Comparison of ENCODE assay signal across 17 cellular contexts in the genomic region with DNA sequence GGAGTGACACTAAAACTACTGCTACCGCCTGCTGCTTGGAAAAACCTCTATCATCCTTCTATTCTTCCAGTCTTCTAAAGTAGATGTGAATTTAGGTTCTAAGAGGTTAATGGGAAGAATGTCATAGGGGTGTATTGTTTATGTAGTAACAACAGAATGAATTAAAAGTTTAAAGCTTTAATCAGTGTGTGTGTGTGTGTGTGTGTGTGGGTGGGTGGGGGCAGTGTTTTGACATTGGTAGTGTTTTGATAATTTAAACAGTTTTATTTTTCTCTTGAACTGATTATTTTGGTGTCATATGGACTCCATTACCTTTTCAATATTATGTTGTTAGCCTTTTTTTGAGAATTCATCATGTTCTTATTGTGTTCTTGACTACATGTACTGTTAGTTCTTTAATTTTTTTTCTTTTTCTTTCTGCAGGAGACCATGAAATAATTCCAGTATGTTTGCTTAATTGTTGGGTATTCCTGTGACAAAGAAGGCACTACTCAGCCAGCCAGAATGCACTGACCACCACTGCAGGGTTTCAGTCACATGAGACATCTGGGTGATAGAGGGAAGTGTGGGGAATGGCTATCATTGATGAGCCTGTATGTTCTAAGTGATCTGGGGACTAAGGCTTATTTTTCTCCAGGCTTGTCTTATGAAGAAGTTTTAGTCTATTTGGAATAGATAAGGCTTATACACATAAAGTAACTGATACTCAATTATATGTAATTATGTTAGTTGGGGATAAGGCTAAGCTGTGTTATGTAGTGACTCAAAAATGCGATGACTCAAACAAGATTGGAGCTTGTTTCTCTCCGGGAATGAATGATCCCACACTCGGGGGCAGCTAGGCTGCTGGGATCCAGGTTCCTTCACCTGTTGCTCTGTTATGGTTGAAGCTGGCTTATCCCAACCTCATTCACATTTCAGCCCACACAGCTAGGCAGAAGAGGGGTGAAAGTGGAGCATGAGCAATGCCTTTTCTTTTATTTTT. TPM values are rescaled to one million over a fixed set of nuclear protein-coding genes. Genes with fewer than 3 reads are reported as not detected.
DNase-seq lines count a peak whose midpoint lies in the region; ATAC-seq, FAIRE-seq and TF ChIP-seq lines count a peak whose summit lies in the region.
"Had no signal": no experiment of that assay in that cellular context is flagged by ENCODE, and none has a peak within 500 bp of the region (broad histone marks: within the 10 kb centered on the region; RNA-seq: fewer than 3 reads in every experiment).

No MANE protein-coding gene starts in this region.

- POLR2A ChIA-PET in HepG2 (lab: Yijun Ruan, JAX), result no interaction called here

- in situ Hi-C loops in ACHN (cut with HindIII; ENCODE audit: low pct_ligation_motif_present, low pct_unique_long_range_greater_than_20kb, low sequenced_read_pairs) (no loop called here), HepG2 (cut with HindIII; ENCODE audit: extremely low pct_ligation_motif_present, low pct_unique_long_range_greater_than_20kb) (no loop called here)

- TF ChIP-seq POLR2A in tibial nerve (IDR thresholded peaks at IDR 0.05) (no peak), HepG2 (IDR thresholded peaks at IDR 0.05; ENCODE audit: insufficient read depth in 1 of 2, low read depth in 2 of 2, low read length in 2 of 2) (no peak)

- H4K20me1 ChIP-seq in HepG2 (ENCODE audit: insufficient read depth, low read length), result no peaks in the 10 kb centered on the region

- no TSS peak for BruUV-seq in HepG2 (replicated peaks; lab: Mats Ljungman, UMichigan)

- H3K9ac ChIP-seq in HepG2 (ENCODE audit: insufficient read depth, low read depth, low read length), result no peak overlapping the region

- ATAC-seq in HepG2, result no peak

- H3K4me3 ChIP-seq in tibial nerve (no peak overlapping the region), HepG2 (replicated peaks in 1 of 3; ENCODE audit: insufficient read depth in 1 of 3, low read depth in 2 of 3, low read length in 3 of 3) (no peak overlapping the region)
- H3K4me3 ChIP-seq: lung, SJSA1 had no signal

- H2AFZ ChIP-seq in HepG2 (ENCODE audit: low read length), result no peak overlapping the region

- WGBS in tibial nerve, 2 donors, result 65 to 69% methylated on average over 4 of the region's 4 CpGs
- 33% methylated on average over 3 of the region's 4 CpGs for WGBS in HepG2 (ENCODE audit: low lambda C conversion rate)

- H3K36me3 ChIP-seq in tibial nerve (no peaks in the 10 kb centered on the region), HepG2 (replicated peaks in 1 of 2; ENCODE audit: control insufficient read depth in 1 of 2, insufficient read depth in 2 of 2, low read length in 2 of 2) (no peaks in the 10 kb centered on the region)
- H3K36me3 ChIP-seq: SJSA1 had no signal

- CTCF ChIA-PET in HepG2 (lab: Yijun Ruan, JAX; ENCODE audit: low intra/inter-chr PET ratio, low total read pairs), result no interaction called here

- H3K27ac ChIP-seq in tibial nerve (no peak overlapping the region), HepG2 (ENCODE audit: extremely low read length, insufficient read depth, low read length) (no peak overlapping the region)
- H3K27ac ChIP-seq: SJSA1 had no signal

- H3K79me2 ChIP-seq in HepG2 (ENCODE audit: insufficient read depth, low read length), result no peaks in the 10 kb centered on the region

- H3K4me2 ChIP-seq in HepG2 (ENCODE audit: low read depth, low read length), result no peak overlapping the region

- peak; percentile 30 for DNase-seq in ACHN
- DNase-seq in HT1080 (ENCODE audit: low read depth), result peak; percentile 72
- peak; percentile 68 for DNase-seq in astrocyte of the hippocampus (ENCODE audit: low read depth, low spot score)
- DNase-seq in hepatic stellate cell (ENCODE audit: low spot score), result peak; percentile 14
- no peak for DNase-seq in tibial nerve (ENCODE audit: low spot score in 2 of 2)
- no peak for DNase-seq in activated CD4-positive, CD25-positive, alpha-beta regulatory T cell (lab: John Stamatoyannopoulos, UW)
- no peak for DNase-seq in H4 (ENCODE audit: low spot score)
- no peak for DNase-seq in HepG2 (ENCODE audit: low spot score)
- DNase-seq: activated naive CD4-positive, alpha-beta T cell treated with Interleukin-2 at 50 U/mL for 16 hours; Calu3; central memory CD4-positive, alpha-beta T cell; substantia nigra had no signal

- peaks cover 0 to 13% (median 0%) of the 10 kb centered on the region in 4 donors for H3K4me1 ChIP-seq in tibial nerve
- H3K4me1 ChIP-seq in HepG2 (ENCODE audit: insufficient read depth, low read length), result no peaks in the 10 kb centered on the region

- no peak for FAIRE-seq in HepG2 (lab: Jason Lieb, UNC)
- FAIRE-seq: endothelial cell of umbilical vein had no signal

- no peaks in the 10 kb centered on the region for H3K27me3 ChIP-seq in tibial nerve
- H3K27me3 ChIP-seq in HepG2 (ENCODE audit: control insufficient read depth in 1 of 2, insufficient read depth in 2 of 2, low read length in 2 of 2), result no peaks in the 10 kb centered on the region
- H3K27me3 ChIP-seq: SJSA1 had no signal

- no peaks in the 10 kb centered on the region for H3K9me3 ChIP-seq in tibial nerve
- H3K9me3 ChIP-seq in HepG2 (ENCODE audit: low read length), result no peaks in the 10 kb centered on the region
- H3K9me3 ChIP-seq: SJSA1 had no signal

- no peak for TF ChIP-seq EP300 in tibial nerve (IDR thresholded peaks at IDR 0.05)
- no peak for TF ChIP-seq EP300 in HepG2 (IDR thresholded peaks at IDR 0.05; ENCODE audit: low read depth in 2 of 2, low read length in 2 of 2)
- no peak for TF ChIP-seq EP300 in HepG2 (CRISPR knock-in tag; IDR thresholded peaks at IDR 0.05; ENCODE audit: borderline replicate concordance)

- intact Hi-C loops in HepG2 (cut with micrococcal nuclease; ENCODE audit: unreplicated experiment), result no loop called here

- no peak for TF ChIP-seq CTCF in tibial nerve (IDR thresholded peaks at IDR 0.05)
- TF ChIP-seq CTCF in HepG2 (CRISPR knock-in tag; IDR thresholded peaks at IDR 0.05), result no peak

- no peak for TF ChIP-seq RAD21 in HepG2 (CRISPR knock-in tag; IDR thresholded peaks at IDR 0.05)

TF ChIP-seq in HepG2, 621 proteins besides CTCF, POLR2A, EP300 and RAD21:
- TF ChIP-seq, protein P1, sequence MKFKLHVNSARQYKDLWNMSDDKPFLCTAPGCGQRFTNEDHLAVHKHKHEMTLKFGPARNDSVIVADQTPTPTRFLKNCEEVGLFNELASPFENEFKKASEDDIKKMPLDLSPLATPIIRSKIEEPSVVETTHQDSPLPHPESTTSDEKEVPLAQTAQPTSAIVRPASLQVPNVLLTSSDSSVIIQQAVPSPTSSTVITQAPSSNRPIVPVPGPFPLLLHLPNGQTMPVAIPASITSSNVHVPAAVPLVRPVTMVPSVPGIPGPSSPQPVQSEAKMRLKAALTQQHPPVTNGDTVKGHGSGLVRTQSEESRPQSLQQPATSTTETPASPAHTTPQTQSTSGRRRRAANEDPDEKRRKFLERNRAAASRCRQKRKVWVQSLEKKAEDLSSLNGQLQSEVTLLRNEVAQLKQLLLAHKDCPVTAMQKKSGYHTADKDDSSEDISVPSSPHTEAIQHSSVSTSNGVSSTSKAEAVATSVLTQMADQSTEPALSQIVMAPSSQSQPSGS (CRISPR knock-in tag; IDR thresholded peaks at IDR 0.05), result no peak

RNA-seq across cellular contexts. Expression of gene ACTBL2, which starts 50.2 kb away (rescaled TPM):
- 0.47 and 0.80 TPM in 2 replicates for total RNA-seq in HT1080 (2014; rRNA removed; shearing (Covaris generic))
- polyA plus RNA-seq in HT1080 (2015; cell fraction: cytosol; rRNA removed), result 3.8 and 5.5 TPM in 2 replicates
- polyA plus RNA-seq in HT1080 (2015; cell fraction: nucleus; rRNA removed), result 7.0 and 7.6 TPM in 2 replicates
- total RNA-seq in tibial nerve (not detected), HepG2 (2016; rRNA removed; fragmentation: Illumina TruSeq; extraction: Trizol) (not detected in 2 replicates)
- 6.7 and 7.0 TPM in 2 replicates for total RNA-seq in H4 (2014; rRNA removed; shearing (Covaris generic))
- total RNA-seq in HepG2 (2016; cell fraction: cytosol; rRNA removed; fragmentation: Illumina TruSeq; extraction: Trizol; ENCODE audit: low read depth), result not detected in 2 replicates
- not detected in 2 replicates for total RNA-seq in HepG2 (2016; cell fraction: insoluble cytoplasmic fraction; rRNA removed; fragmentation: Illumina TruSeq; extraction: Trizol)
- total RNA-seq in HepG2 (2016; cell fraction: membrane; rRNA removed; fragmentation: Illumina TruSeq; extraction: Trizol), result not detected in 2 replicates
- not detected in 2 replicates for total RNA-seq in HepG2 (2016; cell fraction: nucleus; rRNA removed; fragmentation: Illumina TruSeq; extraction: Trizol)
- polyA plus RNA-seq in HepG2 (2011; rRNA removed), result not detected in 2 replicates
- not detected in 2 replicates for polyA plus RNA-seq in HepG2 (2011; cell fraction: cytosol; rRNA removed)
- not detected in 2 replicates for polyA plus RNA-seq in HepG2 (2011; cell fraction: nucleus; rRNA removed)
- polyA plus RNA-seq in HepG2 (2012), result not detected in 2 replicates
- polyA plus RNA-seq in HepG2 (2016; cell fraction: cytosol; fragmentation: Illumina TruSeq; extraction: Trizol; ENCODE audit: low read depth), result not detected in 2 replicates
- polyA plus RNA-seq in HepG2 (2016; cell fraction: insoluble cytoplasmic fraction; fragmentation: Illumina TruSeq; extraction: Trizol; ENCODE audit: low read depth), result not detected in 2 replicates
- polyA plus RNA-seq in HepG2 (2016; cell fraction: membrane; fragmentation: Illumina TruSeq; extraction: Trizol; ENCODE audit: low read depth), result not detected in 2 replicates
- polyA plus RNA-seq in HepG2 (2016; cell fraction: nucleus; fragmentation: Illumina TruSeq; extraction: Trizol; ENCODE audit: insufficient read depth, low read depth), result not detected in 2 replicates
- polyA minus RNA-seq in HepG2 (2011; rRNA and poly(A)+ RNA removed; ENCODE audit: low replicate concordance), result 0.30 TPM in 1 of 2 replicates, not detected in the other
- not detected in 2 replicates for polyA minus RNA-seq in HepG2 (2011; cell fraction: cytosol; rRNA and poly(A)+ RNA removed)
- not detected in 2 replicates for polyA minus RNA-seq in HepG2 (2011; cell fraction: nucleus; rRNA and poly(A)+ RNA removed)
- total RNA-seq: A673, endothelial cell of umbilical vein, SJSA1, skeletal muscle tissue had no signal

Comparison
In these comparisons a context has a peak if more than half of its experiments do, and no peak if none do; other contexts are left out.
1. DNase-seq: peak in ACHN (single experiment), HT1080 (single experiment), astrocyte of the hippocampus (single experiment) and hepatic stellate cell (single experiment); none in tibial nerve (0 of 2), activated CD4-positive, CD25-positive, alpha-beta regulatory T cell (0 of 4), H4 (single experiment) and HepG2 (single experiment).